In the genomic region with DNA sequence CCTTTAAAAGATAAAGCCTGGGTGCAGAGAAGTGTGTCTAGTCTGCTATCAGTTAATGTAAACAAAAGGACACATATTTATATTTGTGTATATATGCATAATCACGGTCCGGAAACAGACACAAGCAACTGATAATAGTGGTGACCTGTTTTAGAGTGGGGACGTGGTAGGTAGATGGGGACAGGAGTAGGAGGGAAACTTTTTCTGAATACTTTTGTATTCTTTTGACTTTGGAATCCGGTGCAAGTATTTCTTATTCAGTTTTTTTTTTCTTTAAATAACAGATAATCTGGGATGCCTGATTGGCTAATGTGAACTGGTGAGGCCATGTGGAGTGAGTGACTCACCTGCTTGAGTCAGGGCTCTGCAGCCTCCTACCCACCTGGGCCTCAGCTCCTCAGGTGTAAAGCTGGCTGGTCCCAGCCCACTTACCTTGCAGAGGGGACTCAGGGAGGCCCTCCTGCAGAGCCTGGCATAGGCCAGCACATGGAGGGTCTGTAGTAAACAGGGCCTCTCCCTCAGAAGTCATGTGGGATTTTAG, we compare ENCODE assay signal across 15 cellular contexts. TPM values are rescaled to one million over a fixed set of nuclear protein-coding genes. Genes with fewer than 3 reads are reported as not detected.
DNase-seq lines count a peak whose midpoint lies in the region; ATAC-seq and TF ChIP-seq lines count a peak whose summit lies in the region.
"Had no signal": no experiment of that assay in that cellular context is flagged by ENCODE, and none has a peak within 500 bp of the region (broad histone marks: within the 10 kb centered on the region; RNA-seq: fewer than 3 reads in every experiment).

No MANE protein-coding gene starts in this region.

- peaks cover 5% of the 10 kb centered on the region for H3F3A ChIP-seq in PC-3 (ENCODE audit: low read length, unreplicated experiment)

- no peak overlapping the region for H2AK5ac ChIP-seq in trophoblast cell (ENCODE audit: low read length)

- H2BK12ac ChIP-seq in trophoblast cell (ENCODE audit: low read length): no peak overlapping the region

- H3K27me3 Mint-ChIP-seq in CD4-positive, alpha-beta memory T cell: no peaks in the 10 kb centered on the region

- peaks cover 0 to 2% (median 0%) of the 10 kb centered on the region in 8 donors for H3K9me3 Mint-ChIP-seq in CD4-positive, alpha-beta memory T cell
- H3K9me3 Mint-ChIP-seq: activated B cell treated with CpG ODN at 0.5 μM for 24 hours; natural killer cell treated with Interleukin-12 subunit alpha and Interleukin-12 subunit beta and Interleukin-15 and Interleukin-18, amount 100 ng/mL, for 72 hours had no signal

- H2BK5ac ChIP-seq in trophoblast cell (ENCODE audit: low read depth, low read length, poor library complexity): no peak overlapping the region

- POLR2A ChIA-PET in PC-3 (lab: Charles Lee; ENCODE audit: unreplicated experiment): no interaction called here
- POLR2A ChIA-PET in CD4-positive, alpha-beta memory T cell (lab: Charles Lee; ENCODE audit: partially characterized antibody): no interaction called here

- no peak overlapping the region for H2BK120ac ChIP-seq in trophoblast cell (ENCODE audit: insufficient read depth, low read length, poor library complexity)

- peaks cover 9% of the 10 kb centered on the region; the same call in 1 of the 2 replicates for H3K36me3 ChIP-seq in PC-3 (ENCODE audit: low read depth, low read length)
- no peaks in the 10 kb centered on the region for H3K36me3 ChIP-seq in trophoblast cell (ENCODE audit: control insufficient read depth in 1 of 2, insufficient read depth in 2 of 2, low read length in 2 of 2)
- no peaks in the 10 kb centered on the region for H3K36me3 ChIP-seq in CD4-positive, alpha-beta memory T cell (ENCODE audit: insufficient read depth, low read length)
- H3K36me3 ChIP-seq: SJCRH30, suprapubic skin had no signal

- peaks cover 18 to 36% (median 26%) of the 10 kb centered on the region in 4 donors for H3K4me1 Mint-ChIP-seq in CD4-positive, alpha-beta memory T cell
- H3K4me1 Mint-ChIP-seq: activated B cell treated with CpG ODN at 0.5 μM for 24 hours had no signal

- no peak overlapping the region for H3K23ac ChIP-seq in trophoblast cell (ENCODE audit: low read length)

- no peak overlapping the region for H3K4ac ChIP-seq in trophoblast cell (ENCODE audit: low read depth, low read length)

- H3K4me1 ChIP-seq in PC-3 (ENCODE audit: insufficient read depth, low read length): peaks cover 57% of the 10 kb centered on the region
- H3K4me1 ChIP-seq in trophoblast cell (ENCODE audit: control insufficient read depth in 1 of 2, insufficient read depth in 2 of 2, low read length in 2 of 2): peaks cover 12 to 15% of the 10 kb centered on the region in 2 experiments
- H3K4me1 ChIP-seq in CD4-positive, alpha-beta memory T cell (ENCODE audit: insufficient read depth, low read length): peaks cover 28% of the 10 kb centered on the region

- H3K4me3 ChIP-seq in PC-3 (ENCODE audit: low read length) (peak overlapping the region; percentile 14; the same call in 1 of the 2 replicates), trophoblast cell (ENCODE audit: low read depth, low read length) (no peak overlapping the region)
- H3K4me3 ChIP-seq in CD4-positive, alpha-beta memory T cell (ENCODE audit: low read length in 2 of 2): no peak overlapping the region
- H3K4me3 ChIP-seq: SJCRH30, suprapubic skin had no signal

- H3K79me1 ChIP-seq in trophoblast cell (ENCODE audit: low read length): peaks cover 5% of the 10 kb centered on the region

- peak; percentile 80 for ATAC-seq in PC-3
- no peak for ATAC-seq in HG02642 (IDR thresholded peaks at IDR 0.05; ENCODE audit: poor library complexity, unreplicated experiment)

- H3K27ac ChIP-seq in PC-3 (ENCODE audit: low read length) (peak overlapping the region; percentile 84), trophoblast cell (ENCODE audit: low read depth, low read length) (peak overlapping the region; percentile 24)
- H3K27ac ChIP-seq in CD4-positive, alpha-beta memory T cell (ENCODE audit: low read depth, low read length): no peak overlapping the region
- H3K27ac ChIP-seq: SJCRH30, suprapubic skin had no signal

- H4K8ac ChIP-seq in trophoblast cell (ENCODE audit: low read depth, low read length): no peak overlapping the region

- H3K14ac ChIP-seq in trophoblast cell (ENCODE audit: low read length): no peak overlapping the region

- H4K91ac ChIP-seq in trophoblast cell (ENCODE audit: low read depth, low read length): no peak overlapping the region

- H2AFZ ChIP-seq in PC-3 (ENCODE audit: low read length) (no peak overlapping the region), trophoblast cell (ENCODE audit: insufficient read depth, low read length, poor library complexity) (no peak overlapping the region)

- H3K9ac ChIP-seq in PC-3 (ENCODE audit: low read length) (peak overlapping the region; percentile 46), trophoblast cell (ENCODE audit: low read length) (no peak overlapping the region)

- no peak overlapping the region for H3K18ac ChIP-seq in trophoblast cell (ENCODE audit: low read length)

- TF ChIP-seq POLR2A in erythroblast (IDR thresholded peaks at IDR 0.05; ENCODE audit: low read length): no peak

- no peak for TF ChIP-seq CTCF in PC-3 (conservative IDR thresholded peaks at IDR 0.05; ENCODE audit: low read depth, low read length)

- H3K9me3 ChIP-seq in PC-3 (ENCODE audit: low read length) (no peaks in the 10 kb centered on the region), trophoblast cell (ENCODE audit: insufficient read depth, low read depth, low read length) (no peaks in the 10 kb centered on the region)
- H3K9me3 ChIP-seq in CD4-positive, alpha-beta memory T cell (ENCODE audit: control insufficient read depth in 1 of 2, low read length in 2 of 2): no peaks in the 10 kb centered on the region
- H3K9me3 ChIP-seq: SJCRH30, suprapubic skin had no signal

- DNase-seq in ELR (ENCODE audit: low read depth) (peak; percentile 54), PC-3 (peak; percentile 72), erythroblast (lab: John Stamatoyannopoulos, UW) (peak; percentile 17 to 51), trophoblast cell (peak in 1 of 2 donors; percentile 46), NOMO-1 (lab: John Stamatoyannopoulos, UW; ENCODE audit: unreplicated experiment in 2 of 2) (no peak)
- no peak for DNase-seq in stimulated activated CD4-positive, alpha-beta T cell treated with anti-CD3 and anti-CD28 coated beads, Interleukin-4, amount 100 ng/mL, for 1 hour
- DNase-seq in CD4-positive, alpha-beta memory T cell: no peak
- DNase-seq: activated B cell treated with CpG ODN at 0.5 μM for 24 hours, activated gamma-delta T cell treated with Interleukin-2 at 50 U/mL for 16 hours, NCI-H1105 treated with DMSO at 0.1 percent for 48 hours, NCI-H526 treated with DMSO at 0.1 percent for 48 hours had no signal

- no peak overlapping the region for H3K27ac Mint-ChIP-seq in CD4-positive, alpha-beta memory T cell
- H3K27ac Mint-ChIP-seq: activated B cell treated with CpG ODN at 0.5 μM for 24 hours had no signal

- no TSS peak for BruUV-seq in PC-3 (replicated peaks; lab: Mats Ljungman, UMichigan)

- no peak overlapping the region for H3K4me3 Mint-ChIP-seq in CD4-positive, alpha-beta memory T cell
- H3K4me3 Mint-ChIP-seq: activated B cell treated with CpG ODN at 0.5 μM for 24 hours; natural killer cell treated with Interleukin-12 subunit alpha and Interleukin-12 subunit beta and Interleukin-15 and Interleukin-18, amount 100 ng/mL, for 72 hours had no signal

- CTCF ChIA-PET in PC-3 (lab: Charles Lee): interaction anchor here (0.6 to 0.9 kb wide), 3 partner anchors 57 to 107 kb away, joined by 3 to 5 read pairs (median 4); no protein-coding TSS in a partner anchor
- CTCF ChIA-PET in CD4-positive, alpha-beta memory T cell (lab: Charles Lee; ENCODE audit: partially characterized antibody): no interaction called here

- WGBS in trophoblast cell (ENCODE audit: extremely low coverage, insufficient coverage, insufficient read length): no CpG with 5 or more reads among the region's 4 CpGs

- H3K4me2 ChIP-seq in PC-3 (ENCODE audit: low read length) (peak overlapping the region; percentile 72), trophoblast cell (ENCODE audit: low read length) (no peak overlapping the region)

- H3K79me2 ChIP-seq in PC-3 (ENCODE audit: low read length) (peaks cover 91% of the 10 kb centered on the region), trophoblast cell (ENCODE audit: control insufficient read depth, insufficient read depth, low read length, poor library complexity) (no peaks in the 10 kb centered on the region)

- H4K12ac ChIP-seq in trophoblast cell (ENCODE audit: low read depth, low read length): no peak overlapping the region

- no peaks in the 10 kb centered on the region for H3K9me2 ChIP-seq in PC-3 (replicated peaks; ENCODE audit: low read length)

- peaks cover 0 to 3% of the 10 kb centered on the region in 2 donors for H3K36me3 Mint-ChIP-seq in CD4-positive, alpha-beta memory T cell
- H3K36me3 Mint-ChIP-seq: natural killer cell treated with Interleukin-12 subunit alpha and Interleukin-12 subunit beta and Interleukin-15 and Interleukin-18, amount 100 ng/mL, for 72 hours had no signal

- intact Hi-C loops in PC-3 (cut with micrococcal nuclease): no loop called here
- intact Hi-C loops in CD4-positive, alpha-beta memory T cell (cut with micrococcal nuclease): no loop called here

- no peaks in the 10 kb centered on the region; the same call in 1 of the 2 replicates for H4K20me1 ChIP-seq in PC-3 (ENCODE audit: low read length)

- H3K27me3 ChIP-seq in PC-3 (ENCODE audit: low read length) (no peaks in the 10 kb centered on the region), trophoblast cell (ENCODE audit: insufficient read depth, low read length) (no peaks in the 10 kb centered on the region)
- no peaks in the 10 kb centered on the region for H3K27me3 ChIP-seq in CD4-positive, alpha-beta memory T cell (ENCODE audit: insufficient read depth, low read length)
- H3K27me3 ChIP-seq: SJCRH30, suprapubic skin had no signal

RNA-seq across cellular contexts. Expression of a gene that starts 15.3 kb away (rescaled TPM):
- total RNA-seq in PC-3 (2014; rRNA removed): 50.1 and 62.9 TPM in 2 replicates
- 24.5 and 30.8 TPM in 2 replicates for polyA plus RNA-seq in trophoblast cell (2013)
- 10 to 100 TPM; 33.3 to 38.8 TPM for total RNA-seq in CD4-positive, alpha-beta memory T cell
- polyA plus RNA-seq in CD4-positive, alpha-beta memory T cell: 10 to 100 TPM; 10.9 to 23.1 TPM

Comparison
In these comparisons a context has a peak if more than half of its experiments do, and no peak if none do; other contexts are left out.
1. DNase-seq: peak in ELR (single experiment), PC-3 (single experiment) and erythroblast (2 of 2); none in NOMO-1 (0 of 2), stimulated activated CD4-positive, alpha-beta T cell treated with anti-CD3 and anti-CD28 coated beads, Interleukin-4, amount 100 ng/mL, for 1 hour (single experiment) and CD4-positive, alpha-beta memory T cell (0 of 5).